In genomic region chr12:88237954-88238353, GRCh38 we compare ENCODE assay signal across 9 cellular contexts.
A peak's percentile ranks its signal among the peaks of the same experiment; 100 is the strongest.
DNase-seq lines count a peak whose midpoint lies in the region; ATAC-seq, FAIRE-seq and TF ChIP-seq lines count a peak whose summit lies in the region.
"Had no signal": no experiment of that assay in that cellular context is flagged by ENCODE, and none has a peak within 500 bp of the region (broad histone marks: within the 10 kb centered on the region; RNA-seq: fewer than 3 reads in every experiment).

No MANE protein-coding gene starts in this region.

- intact Hi-C loops in Right ventricle myocardium superior (cut with DNase I) = no loop called here

- no peak overlapping the region for H3K4me3 ChIP-seq in keratinocyte (ENCODE audit: control insufficient read depth in 2 of 3, extremely low read depth in 1 of 3, insufficient read depth in 2 of 3, low read depth in 1 of 3, low read length in 3 of 3)

- TF ChIP-seq POLR2A in GM12892 (IDR thresholded peaks at IDR 0.05; ENCODE audit: low read depth, low read length) = no peak

- no peaks in the 10 kb centered on the region for H4K20me1 ChIP-seq in keratinocyte (ENCODE audit: control insufficient read depth, extremely low read depth, insufficient read depth, low read length)

- H3K27ac ChIP-seq in keratinocyte (ENCODE audit: control insufficient read depth, insufficient read depth, low read length) = peak overlapping the region; percentile 63

- no peaks in the 10 kb centered on the region for H3K9me3 ChIP-seq in keratinocyte (ENCODE audit: control insufficient read depth, low read depth, low read length)

- DNase-seq in RCC 7860 (ENCODE audit: low spot score) (peak; percentile 81), keratinocyte (ENCODE audit: low read depth, low spot score) (peak; percentile 62), Right ventricle myocardium superior (no peak), GM12892 (ENCODE audit: insufficient read length) (no peak), NCI-H1092 (lab: John Stamatoyannopoulos, UW) (no peak), NCI-H748 treated with DMSO at 0.1 percent for 48 hours (lab: John Stamatoyannopoulos, UW) (no peak)
- DNase-seq: NCI-H187 had no signal

- peaks cover 26% of the 10 kb centered on the region for H3K4me1 ChIP-seq in keratinocyte (ENCODE audit: control insufficient read depth, extremely low read depth, insufficient read depth, low read length)

- TF ChIP-seq CTCF in keratinocyte (optimal IDR thresholded peaks at IDR 0.05 in 1 of 3, IDR thresholded peaks at IDR 0.05 in 1 of 3, conservative IDR thresholded peaks at IDR 0.05 in 1 of 3; ENCODE audit: extremely low read depth in 1 of 3, insufficient read depth in 2 of 3, low read length in 3 of 3) = no peak

- no peaks in the 10 kb centered on the region for H3K27me3 ChIP-seq in keratinocyte (ENCODE audit: control insufficient read depth, extremely low read depth, insufficient read depth, low read length)

- H3K9ac ChIP-seq in keratinocyte (ENCODE audit: control insufficient read depth, extremely low read depth, insufficient read depth, low read length) = no peak overlapping the region

- H3K79me2 ChIP-seq in keratinocyte (ENCODE audit: control insufficient read depth, insufficient read depth, low read length) = no peaks in the 10 kb centered on the region

- no peak overlapping the region for H2AFZ ChIP-seq in keratinocyte (ENCODE audit: control insufficient read depth, low read length)

- H3K9me1 ChIP-seq in keratinocyte (ENCODE audit: control insufficient read depth, extremely low read depth, insufficient read depth, low read length) = peaks cover 2% of the 10 kb centered on the region

- dilution Hi-C loops in keratinocyte (cut with MboI; ENCODE audit: extremely low pct_ligation_motif_present, low sequenced_read_pairs) = no loop called here

- FAIRE-seq in RCC 7860 (lab: Jason Lieb, UNC) (peak; percentile 86), keratinocyte (lab: Jason Lieb, UNC) (peak; percentile 79), GM12892 (lab: Jason Lieb, UNC) (no peak)

- ATAC-seq in GM18867 (IDR thresholded peaks at IDR 0.05; ENCODE audit: unreplicated experiment) (peak; percentile 63), HG02852 (IDR thresholded peaks at IDR 0.05; ENCODE audit: unreplicated experiment) (peak; percentile 53), Right ventricle myocardium superior (ENCODE audit: poor library complexity) (no peak)

- H3K36me3 ChIP-seq in keratinocyte (ENCODE audit: control insufficient read depth in 2 of 2, extremely low read depth in 1 of 2, insufficient read depth in 2 of 2, low read length in 2 of 2) = no peaks in the 10 kb centered on the region

- H3K4me2 ChIP-seq in keratinocyte (ENCODE audit: control insufficient read depth, extremely low read depth, insufficient read depth, low read depth, low read length) = peak overlapping the region; percentile 62

Comparison
In these comparisons a context has a peak if more than half of its experiments do, and no peak if none do; other contexts are left out.
1. DNase-seq: peak in RCC 7860 (single experiment) and keratinocyte (single experiment); none in Right ventricle myocardium superior (single experiment), GM12892 (single experiment), NCI-H1092 (single experiment) and NCI-H748 treated with DMSO at 0.1 percent for 48 hours (single experiment).